ENCODE assay signal across 8 cellular contexts in genomic region chr22:27718186-27719032, GRCh38.
DNase-seq lines count a peak whose midpoint lies in the region; ATAC-seq and TF ChIP-seq lines count a peak whose summit lies in the region.

No MANE protein-coding gene starts in this region.

- peak overlapping the region in 3 of 10 experiments; percentile 21 to 36 (median 33); a peak in 3 of 20 replicates for H3K4me3 ChIP-seq in BLaER1 treated with 17β-estradiol and CSF1 and Interleukin-3, amounts not matched to agents 10 nM and 100 nM

- H3K27ac ChIP-seq in BLaER1 treated with 17β-estradiol and CSF1 and Interleukin-3, amounts not matched to agents 10 nM and 100 nM: peak overlapping the region in 9 of 11 experiments; percentile 4 to 86 (median 44); a peak in 14 of 22 replicates

- POLR2A ChIA-PET in activated CD8-positive, alpha-beta T cell treated with anti-CD3 and anti-CD28 coated beads for 36 hours (lab: Charles Lee): no interaction called here

- peak overlapping the region in 6 of 11 experiments; percentile 30 to 67 (median 54); a peak in 7 of 22 replicates for H3K9ac ChIP-seq in BLaER1 treated with 17β-estradiol and CSF1 and Interleukin-3, amounts not matched to agents 10 nM and 100 nM

- peak; percentile 91 for DNase-seq in fibroblast of gingiva (ENCODE audit: low read depth)
- DNase-seq in nucleus accumbens (lab: John Stamatoyannopoulos, UW): peak in 41 of 56 donors; percentile 2 to 81 (median 37)
- no peak for DNase-seq in GM19240 (ENCODE audit: insufficient read length, low spot score)
- no peak for DNase-seq in activated CD8-positive, alpha-beta T cell treated with anti-CD3 and anti-CD28 coated beads for 36 hours

- H3K27me3 Mint-ChIP-seq in activated CD8-positive, alpha-beta T cell treated with anti-CD3 and anti-CD28 coated beads for 36 hours: peaks cover 7% of the 10 kb centered on the region

- no peaks in the 10 kb centered on the region for H3K36me3 Mint-ChIP-seq in activated CD8-positive, alpha-beta T cell treated with anti-CD3 and anti-CD28 coated beads for 36 hours (ENCODE audit: low read depth)

- H3K36me3 ChIP-seq in BLaER1 treated with 17β-estradiol and CSF1 and Interleukin-3, amounts not matched to agents 10 nM and 100 nM: no peaks in the 10 kb centered on the region

- no peak for ATAC-seq in activated CD8-positive, alpha-beta T cell treated with anti-CD3 and anti-CD28 coated beads for 36 hours
- ATAC-seq in HG02610 (IDR thresholded peaks at IDR 0.05; ENCODE audit: unreplicated experiment) (no peak), HG03457 (IDR thresholded peaks at IDR 0.05; ENCODE audit: unreplicated experiment) (no peak)

- peaks cover 0 to 14% (median 1%) of the 10 kb centered on the region in 11 experiments; a peak in 8 of 22 replicates for H3K9me3 ChIP-seq in BLaER1 treated with 17β-estradiol and CSF1 and Interleukin-3, amounts not matched to agents 10 nM and 100 nM (replicated peaks in 1 of 11)

- no peaks in the 10 kb centered on the region for H4K20me1 ChIP-seq in BLaER1 treated with 17β-estradiol and CSF1 and Interleukin-3, amounts not matched to agents 10 nM and 100 nM

- CTCF ChIA-PET in activated CD8-positive, alpha-beta T cell treated with anti-CD3 and anti-CD28 coated beads for 36 hours (lab: Charles Lee): no interaction called here

- no peaks in the 10 kb centered on the region for H3K27me3 ChIP-seq in BLaER1 treated with 17β-estradiol and CSF1 and Interleukin-3, amounts not matched to agents 10 nM and 100 nM

- H3K4me2 ChIP-seq in BLaER1 treated with 17β-estradiol and CSF1 and Interleukin-3, amounts not matched to agents 10 nM and 100 nM: peak overlapping the region; percentile 47 to 91 (median 73)

- H3K27ac Mint-ChIP-seq in activated CD8-positive, alpha-beta T cell treated with anti-CD3 and anti-CD28 coated beads for 36 hours: no peak overlapping the region

- no peak for TF ChIP-seq CTCF in activated CD8-positive, alpha-beta T cell treated with anti-CD3 and anti-CD28 coated beads for 36 hours (IDR thresholded peaks at IDR 0.05)

- no peaks in the 10 kb centered on the region for H3K9me3 Mint-ChIP-seq in activated CD8-positive, alpha-beta T cell treated with anti-CD3 and anti-CD28 coated beads for 36 hours

- H3K4me1 ChIP-seq in BLaER1 treated with 17β-estradiol and CSF1 and Interleukin-3, amounts not matched to agents 10 nM and 100 nM: peaks cover 48 to 84% (median 60%) of the 10 kb centered on the region in 10 experiments

- intact Hi-C loops in activated CD8-positive, alpha-beta T cell treated with anti-CD3 and anti-CD28 coated beads for 36 hours (cut with micrococcal nuclease): no loop called here

- no peaks in the 10 kb centered on the region for H3K4me1 Mint-ChIP-seq in activated CD8-positive, alpha-beta T cell treated with anti-CD3 and anti-CD28 coated beads for 36 hours (ENCODE audit: low read depth)

- no peak overlapping the region for H3K4me3 Mint-ChIP-seq in activated CD8-positive, alpha-beta T cell treated with anti-CD3 and anti-CD28 coated beads for 36 hours

TF ChIP-seq in PFSK-1, 5 proteins besides CTCF, POLR2A, EP300 and RAD21:
- TF ChIP-seq POLR2AphosphoS5 (IDR thresholded peaks at IDR 0.05; ENCODE audit: low read depth, low read length) (peak; percentile 39; the same call in 1 of the 2 replicates), FOXP2 (optimal IDR thresholded peaks at IDR 0.05; ENCODE audit: borderline replicate concordance, extremely low read depth, extremely low read length, insufficient read depth) (peak; percentile 66), TAF1 (IDR thresholded peaks at IDR 0.05; ENCODE audit: borderline replicate concordance, insufficient read depth, low read length) (no peak), SIN3A (IDR thresholded peaks at IDR 0.05; ENCODE audit: borderline replicate concordance, insufficient read depth, low read length) (no peak)
- TF ChIP-seq, protein P1, sequence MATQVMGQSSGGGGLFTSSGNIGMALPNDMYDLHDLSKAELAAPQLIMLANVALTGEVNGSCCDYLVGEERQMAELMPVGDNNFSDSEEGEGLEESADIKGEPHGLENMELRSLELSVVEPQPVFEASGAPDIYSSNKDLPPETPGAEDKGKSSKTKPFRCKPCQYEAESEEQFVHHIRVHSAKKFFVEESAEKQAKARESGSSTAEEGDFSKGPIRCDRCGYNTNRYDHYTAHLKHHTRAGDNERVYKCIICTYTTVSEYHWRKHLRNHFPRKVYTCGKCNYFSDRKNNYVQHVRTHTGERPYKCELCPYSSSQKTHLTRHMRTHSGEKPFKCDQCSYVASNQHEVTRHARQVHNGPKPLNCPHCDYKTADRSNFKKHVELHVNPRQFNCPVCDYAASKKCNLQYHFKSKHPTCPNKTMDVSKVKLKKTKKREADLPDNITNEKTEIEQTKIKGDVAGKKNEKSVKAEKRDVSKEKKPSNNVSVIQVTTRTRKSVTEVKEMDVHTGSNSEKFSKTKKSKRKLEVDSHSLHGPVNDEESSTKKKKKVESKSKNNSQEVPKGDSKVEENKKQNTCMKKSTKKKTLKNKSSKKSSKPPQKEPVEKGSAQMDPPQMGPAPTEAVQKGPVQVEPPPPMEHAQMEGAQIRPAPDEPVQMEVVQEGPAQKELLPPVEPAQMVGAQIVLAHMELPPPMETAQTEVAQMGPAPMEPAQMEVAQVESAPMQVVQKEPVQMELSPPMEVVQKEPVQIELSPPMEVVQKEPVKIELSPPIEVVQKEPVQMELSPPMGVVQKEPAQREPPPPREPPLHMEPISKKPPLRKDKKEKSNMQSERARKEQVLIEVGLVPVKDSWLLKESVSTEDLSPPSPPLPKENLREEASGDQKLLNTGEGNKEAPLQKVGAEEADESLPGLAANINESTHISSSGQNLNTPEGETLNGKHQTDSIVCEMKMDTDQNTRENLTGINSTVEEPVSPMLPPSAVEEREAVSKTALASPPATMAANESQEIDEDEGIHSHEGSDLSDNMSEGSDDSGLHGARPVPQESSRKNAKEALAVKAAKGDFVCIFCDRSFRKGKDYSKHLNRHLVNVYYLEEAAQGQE (IDR thresholded peaks at IDR 0.05; ENCODE audit: insufficient read depth in 1 of 2, low read depth in 2 of 2, low read length in 2 of 2): no peak
TF ChIP-seq in PFSK-1: peak in this region for 2.

Comparison
In these comparisons a context has a peak if more than half of its experiments do, and no peak if none do; other contexts are left out.
1. DNase-seq: peak in fibroblast of gingiva (single experiment) and nucleus accumbens (41 of 56); none in GM19240 (single experiment) and activated CD8-positive, alpha-beta T cell treated with anti-CD3 and anti-CD28 coated beads for 36 hours (single experiment).